27 cellular contexts compared by ENCODE assay signal in genomic region chr19:54574527-54575056, GRCh38. TPM values are rescaled to one million over a fixed set of nuclear protein-coding genes. Genes with fewer than 3 reads are reported as not detected.
"Had no signal": no experiment of that assay in that cellular context is flagged by ENCODE, and none has a peak within 500 bp of the region (broad histone marks: within the 10 kb centered on the region; RNA-seq: fewer than 3 reads in every experiment).

No MANE protein-coding gene starts in this region.

- H3K9me3 ChIP-seq: MG63, Peyer's patch, SJCRH30, SK-N-SH had no signal

- H3K4me3 Mint-ChIP-seq: activated B cell treated with CpG ODN at 0.5 μM for 24 hours; activated CD4-positive, alpha-beta T cell treated with anti-CD3 and anti-CD28 coated beads, Interleukin-2, amount 10 ng/mL, durations not matched to agents 24 days and 14 days; activated CD8-positive, alpha-beta memory T cell treated with anti-CD3 and anti-CD28 coated beads, Interleukin-2, amount 10 ng/mL, durations not matched to agents 7 days and 5 days; activated T-cell treated with anti-CD3 and anti-CD28 coated beads, Interleukin-2, amount 50 U/mL, for 24 hours; activated T-helper 1 cell treated with anti-CD3 and anti-CD28 coated beads, Interleukin-12 subunit alpha, Interleukin-12 subunit beta, Interleukin-2, Interleukin-4 antibody, amounts not matched to agents 30 ng/mL and 10 ng/mL and 1 ng/mL, durations not matched to agents 14 hours and 24 hours and 36 hours had no signal

- DNase-seq: activated B cell treated with CpG ODN at 0.5 μM for 24 hours; activated CD4-positive, alpha-beta T cell treated with anti-CD3 and anti-CD28 coated beads for 1 hour; activated CD4-positive, alpha-beta T cell treated with anti-CD3 and anti-CD28 coated beads, Interleukin-2, amount 10 ng/mL, durations not matched to agents 24 days and 14 days; activated CD4-positive, alpha-beta T cell treated with anti-CD3 and anti-CD28 coated beads, Interleukin-2, amount 50 U/mL, for 48 hours; activated CD8-positive, alpha-beta memory T cell treated with anti-CD3 and anti-CD28 coated beads, Interleukin-2, amount 10 ng/mL, durations not matched to agents 7 days and 5 days; activated effector memory CD4-positive, alpha-beta T cell treated with anti-CD3 and anti-CD28 coated beads, Interleukin-2, amount 50 U/mL, for 16 hours; activated naive CD4-positive, alpha-beta T cell treated with Interleukin-2 at 50 U/mL for 16 hours; activated T-cell treated with anti-CD3 and anti-CD28 coated beads, Interleukin-2, amount 50 U/mL, for 24 hours; amygdala; brain microvascular endothelial cell; MG63; MV-4-11; NCI-H1105; NCI-H1436; NCI-H187; NCI-H2081; NCI-H524; Peyer's patch; Right ventricle myocardium superior; SJCRH30; SK-N-SH; T-helper 1 cell; T1000 had no signal

- H3K9me2 ChIP-seq: SK-N-SH had no signal

- H3K27ac Mint-ChIP-seq: activated B cell treated with CpG ODN at 0.5 μM for 24 hours; activated CD4-positive, alpha-beta T cell treated with anti-CD3 and anti-CD28 coated beads, Interleukin-2, amount 10 ng/mL, durations not matched to agents 24 days and 14 days; activated CD8-positive, alpha-beta memory T cell treated with anti-CD3 and anti-CD28 coated beads, Interleukin-2, amount 10 ng/mL, durations not matched to agents 7 days and 5 days; activated T-cell treated with anti-CD3 and anti-CD28 coated beads, Interleukin-2, amount 50 U/mL, for 24 hours; activated T-helper 1 cell treated with anti-CD3 and anti-CD28 coated beads, Interleukin-12 subunit alpha, Interleukin-12 subunit beta, Interleukin-2, Interleukin-4 antibody, amounts not matched to agents 30 ng/mL and 10 ng/mL and 1 ng/mL, durations not matched to agents 14 hours and 24 hours and 36 hours had no signal

- H3K4me3 ChIP-seq: cardiac muscle cell, MG63, Peyer's patch, SJCRH30 had no signal

- ATAC-seq: activated CD8-positive, alpha-beta memory T cell treated with anti-CD3 and anti-CD28 coated beads, Interleukin-2, amount 10 ng/mL, durations not matched to agents 7 days and 5 days; activated naive CD4-positive, alpha-beta T cell treated with anti-CD3 and anti-CD28 coated beads, Interleukin-2, amount 50 U/mL, for 72 hours had no signal

- H3K27ac ChIP-seq: brain microvascular endothelial cell, cardiac muscle cell, RWPE1, SJCRH30 had no signal

- H3K9ac ChIP-seq: SK-N-SH had no signal

- H3K27me3 ChIP-seq: brain microvascular endothelial cell, cardiac muscle cell, Peyer's patch, SJCRH30 had no signal

- H3K4me2 ChIP-seq: SK-N-SH had no signal

- H3K36me3 ChIP-seq: brain microvascular endothelial cell, cardiac muscle cell, MG63, Peyer's patch, SJCRH30 had no signal

- H3K9me3 Mint-ChIP-seq: activated B cell treated with CpG ODN at 0.5 μM for 24 hours; activated naive CD4-positive, alpha-beta T cell treated with anti-CD3 and anti-CD28 coated beads, Interleukin-2, amount 50 U/mL, for 72 hours; activated T-cell treated with anti-CD3 and anti-CD28 coated beads, Interleukin-2, amount 50 U/mL, for 24 hours; activated T-helper 1 cell treated with anti-CD3 and anti-CD28 coated beads, Interleukin-12 subunit alpha, Interleukin-12 subunit beta, Interleukin-2, Interleukin-4 antibody, amounts not matched to agents 30 ng/mL and 10 ng/mL and 1 ng/mL, durations not matched to agents 14 hours and 24 hours and 36 hours had no signal

- H3K4me1 ChIP-seq: Peyer's patch, SJCRH30 had no signal

- H3K36me3 Mint-ChIP-seq: activated CD8-positive, alpha-beta memory T cell treated with anti-CD3 and anti-CD28 coated beads, Interleukin-2, amount 10 ng/mL, durations not matched to agents 7 days and 5 days; activated naive CD4-positive, alpha-beta T cell treated with anti-CD3 and anti-CD28 coated beads, Interleukin-2, amount 50 U/mL, for 72 hours had no signal

RNA-seq across cellular contexts. Expression of gene LILRA2, which starts 1.0 kb away (rescaled TPM):
- total RNA-seq: activated B cell treated with CpG ODN at 0.5 μM for 24 hours; activated CD4-positive, alpha-beta T cell treated with anti-CD3 and anti-CD28 coated beads, Interleukin-2, amount 10 ng/mL, durations not matched to agents 24 days and 14 days; activated naive CD4-positive, alpha-beta T cell treated with anti-CD3 and anti-CD28 coated beads, Interleukin-2, amount 50 U/mL, for 72 hours; activated T-helper 1 cell treated with anti-CD3 and anti-CD28 coated beads, Interleukin-12 subunit alpha, Interleukin-12 subunit beta, Interleukin-2, Interleukin-4 antibody, amounts not matched to agents 30 ng/mL and 10 ng/mL and 1 ng/mL, durations not matched to agents 14 hours and 24 hours and 36 hours; cardiac muscle cell; SJCRH30 had no signal
- polyA plus RNA-seq: cardiac muscle cell, SK-N-SH had no signal

RNA-seq across cellular contexts. Expression of gene LILRA1, which starts 18.8 kb away (rescaled TPM):
- total RNA-seq: activated CD4-positive, alpha-beta T cell treated with anti-CD3 and anti-CD28 coated beads, Interleukin-2, amount 10 ng/mL, durations not matched to agents 24 days and 14 days; activated CD8-positive, alpha-beta memory T cell treated with anti-CD3 and anti-CD28 coated beads, Interleukin-2, amount 10 ng/mL, durations not matched to agents 7 days and 5 days; activated naive CD4-positive, alpha-beta T cell treated with anti-CD3 and anti-CD28 coated beads, Interleukin-2, amount 50 U/mL, for 72 hours; activated T-helper 1 cell treated with anti-CD3 and anti-CD28 coated beads, Interleukin-12 subunit alpha, Interleukin-12 subunit beta, Interleukin-2, Interleukin-4 antibody, amounts not matched to agents 30 ng/mL and 10 ng/mL and 1 ng/mL, durations not matched to agents 14 hours and 24 hours and 36 hours; cardiac muscle cell; Peyer's patch; SJCRH30 had no signal
- polyA plus RNA-seq: cardiac muscle cell, SK-N-SH had no signal

RNA-seq across cellular contexts. Expression of gene LILRB1, which starts 55.7 kb away (rescaled TPM):
- total RNA-seq: activated T-helper 1 cell treated with anti-CD3 and anti-CD28 coated beads, Interleukin-12 subunit alpha, Interleukin-12 subunit beta, Interleukin-2, Interleukin-4 antibody, amounts not matched to agents 30 ng/mL and 10 ng/mL and 1 ng/mL, durations not matched to agents 14 hours and 24 hours and 36 hours; cardiac muscle cell; SJCRH30 had no signal
- polyA plus RNA-seq: cardiac muscle cell, SK-N-SH had no signal
